15 cellular contexts compared by ENCODE assay signal in genomic region chr7:16067695-16068094, GRCh38.
DNase-seq lines count a peak whose midpoint lies in the region; ATAC-seq and TF ChIP-seq lines count a peak whose summit lies in the region.
"Had no signal": no experiment of that assay in that cellular context is flagged by ENCODE, and none has a peak within 500 bp of the region (broad histone marks: within the 10 kb centered on the region; RNA-seq: fewer than 3 reads in every experiment).

No MANE protein-coding gene starts in this region.

- no peaks in the 10 kb centered on the region for H3K36me3 ChIP-seq in esophagus squamous epithelium

- TF ChIP-seq CTCF in esophagus squamous epithelium (IDR thresholded peaks at IDR 0.05) = no peak

- no peaks in the 10 kb centered on the region for H3K9me3 ChIP-seq in esophagus squamous epithelium
- H3K9me3 ChIP-seq: SK-N-SH had no signal

- H3K27ac ChIP-seq in esophagus squamous epithelium = peak overlapping the region in 3 of 4 donors; percentile 31 to 69 (median 54)

- H3K9me3 Mint-ChIP-seq in activated naive CD4-positive, alpha-beta T cell treated with anti-CD3 and anti-CD28 coated beads for 36 hours = no peaks in the 10 kb centered on the region
- H3K9me3 Mint-ChIP-seq: activated B cell treated with CpG ODN at 0.5 μM for 24 hours; activated naive CD8-positive, alpha-beta T cell treated with anti-CD3 and anti-CD28 coated beads, Interleukin-2, amount 10 ng/mL, durations not matched to agents 7 days and 5 days; stimulated activated effector memory CD8-positive, alpha-beta T cell treated with anti-CD3 and anti-CD28 coated beads, Interleukin-12 subunit alpha, Interleukin-12 subunit beta, amount 100 ng/mL, for 72 hours had no signal

- H3K27me3 ChIP-seq in esophagus squamous epithelium = no peaks in the 10 kb centered on the region

- H3K4me1 Mint-ChIP-seq in activated naive CD4-positive, alpha-beta T cell treated with anti-CD3 and anti-CD28 coated beads for 36 hours (ENCODE audit: low read depth) = no peaks in the 10 kb centered on the region
- H3K4me1 Mint-ChIP-seq: activated B cell treated with CpG ODN at 0.5 μM for 24 hours; activated naive CD8-positive, alpha-beta T cell treated with anti-CD3 and anti-CD28 coated beads, Interleukin-2, amount 10 ng/mL, durations not matched to agents 7 days and 5 days; stimulated activated effector memory CD8-positive, alpha-beta T cell treated with anti-CD3 and anti-CD28 coated beads, Interleukin-12 subunit alpha, Interleukin-12 subunit beta, amount 100 ng/mL, for 72 hours had no signal

- H3K27ac Mint-ChIP-seq in activated naive CD4-positive, alpha-beta T cell treated with anti-CD3 and anti-CD28 coated beads for 36 hours = no peak overlapping the region
- H3K27ac Mint-ChIP-seq: activated B cell treated with CpG ODN at 0.5 μM for 24 hours; activated naive CD8-positive, alpha-beta T cell treated with anti-CD3 and anti-CD28 coated beads, Interleukin-2, amount 10 ng/mL, durations not matched to agents 7 days and 5 days; progenitor cell of endocrine pancreas; stimulated activated effector memory CD8-positive, alpha-beta T cell treated with anti-CD3 and anti-CD28 coated beads, Interleukin-12 subunit alpha, Interleukin-12 subunit beta, amount 100 ng/mL, for 72 hours had no signal

- no peaks in the 10 kb centered on the region for H3K36me3 Mint-ChIP-seq in activated naive CD4-positive, alpha-beta T cell treated with anti-CD3 and anti-CD28 coated beads for 36 hours (ENCODE audit: low read depth)
- H3K36me3 Mint-ChIP-seq: activated naive CD8-positive, alpha-beta T cell treated with anti-CD3 and anti-CD28 coated beads, Interleukin-2, amount 10 ng/mL, durations not matched to agents 7 days and 5 days; stimulated activated effector memory CD8-positive, alpha-beta T cell treated with anti-CD3 and anti-CD28 coated beads, Interleukin-12 subunit alpha, Interleukin-12 subunit beta, amount 100 ng/mL, for 72 hours had no signal

- DNase-seq in LHCN-M2 (ENCODE audit: low read depth) = peak; percentile 78
- DNase-seq in NCI-H2107 (lab: John Stamatoyannopoulos, UW) = peak; percentile 32
- DNase-seq in esophagus squamous epithelium (lab: John Stamatoyannopoulos, UW) = no peak
- no peak for DNase-seq in sciatic nerve (ENCODE audit: low spot score)
- no peak for DNase-seq in activated naive CD4-positive, alpha-beta T cell treated with anti-CD3 and anti-CD28 coated beads for 36 hours
- no peak for DNase-seq in kidney glomerular epithelial cell (lab: John Stamatoyannopoulos, UW)
- DNase-seq: activated B cell treated with CpG ODN at 0.5 μM for 24 hours; activated naive CD8-positive, alpha-beta T cell treated with anti-CD3 and anti-CD28 coated beads, Interleukin-2, amount 10 ng/mL, durations not matched to agents 7 days and 5 days; SK-N-SH; stimulated activated CD4-positive, alpha-beta T cell treated with anti-CD3 and anti-CD28 coated beads, Interleukin-4, amount 100 ng/mL, for 1 hour had no signal

- no peak for TF ChIP-seq POLR2A in esophagus squamous epithelium (IDR thresholded peaks at IDR 0.05)

- CTCF ChIA-PET in activated naive CD4-positive, alpha-beta T cell treated with anti-CD3 and anti-CD28 coated beads for 36 hours (lab: Charles Lee) = no interaction called here

- H3K27me3 Mint-ChIP-seq in activated naive CD4-positive, alpha-beta T cell treated with anti-CD3 and anti-CD28 coated beads for 36 hours (ENCODE audit: low read depth) = no peaks in the 10 kb centered on the region
- H3K27me3 Mint-ChIP-seq: activated B cell treated with CpG ODN at 0.5 μM for 24 hours, progenitor cell of endocrine pancreas had no signal

- intact Hi-C loops in esophagus squamous epithelium (cut with DNase I) (no loop called here), sciatic nerve (cut with DNase I) (no loop called here)
- intact Hi-C loops in activated naive CD4-positive, alpha-beta T cell treated with anti-CD3 and anti-CD28 coated beads for 36 hours (cut with micrococcal nuclease) = no loop called here

- peak overlapping the region in 1 of 4 donors; percentile 24 for H3K4me3 ChIP-seq in esophagus squamous epithelium

- no peak overlapping the region for H3K4me3 Mint-ChIP-seq in activated naive CD4-positive, alpha-beta T cell treated with anti-CD3 and anti-CD28 coated beads for 36 hours
- H3K4me3 Mint-ChIP-seq: activated B cell treated with CpG ODN at 0.5 μM for 24 hours; activated naive CD8-positive, alpha-beta T cell treated with anti-CD3 and anti-CD28 coated beads, Interleukin-2, amount 10 ng/mL, durations not matched to agents 7 days and 5 days; stimulated activated effector memory CD8-positive, alpha-beta T cell treated with anti-CD3 and anti-CD28 coated beads, Interleukin-12 subunit alpha, Interleukin-12 subunit beta, amount 100 ng/mL, for 72 hours had no signal

- WGBS in esophagus squamous epithelium, 2 donors = 9 to 35% methylated on average over 7 of the region's 7 CpGs

- H3K4me1 ChIP-seq in esophagus squamous epithelium = peaks cover 0 to 12% (median 0%) of the 10 kb centered on the region in 3 donors

- peak; percentile 50 for ATAC-seq in sciatic nerve
- ATAC-seq in GM19467 (IDR thresholded peaks at IDR 0.05; ENCODE audit: unreplicated experiment) = no peak
- ATAC-seq in HG03565 (IDR thresholded peaks at IDR 0.05; ENCODE audit: unreplicated experiment) = no peak
- ATAC-seq: esophagus mucosa; stimulated activated effector memory CD8-positive, alpha-beta T cell treated with anti-CD3 and anti-CD28 coated beads, Interleukin-12 subunit alpha, Interleukin-12 subunit beta, amount 100 ng/mL, for 72 hours had no signal

Comparison
In these comparisons a context has a peak if more than half of its experiments do, and no peak if none do; other contexts are left out.
1. DNase-seq: peak in LHCN-M2 (single experiment) and NCI-H2107 (single experiment); none in esophagus squamous epithelium (single experiment), sciatic nerve (single experiment), activated naive CD4-positive, alpha-beta T cell treated with anti-CD3 and anti-CD28 coated beads for 36 hours (single experiment) and kidney glomerular epithelial cell (single experiment).